In genomic region chr17:9071016-9071415, GRCh38 we compare ENCODE assay signal across 30 cellular contexts. TPM values are rescaled to one million over a fixed set of nuclear protein-coding genes. Genes with fewer than 3 reads are reported as not detected.
"Had no signal": no experiment of that assay in that cellular context is flagged by ENCODE, and none has a peak within 500 bp of the region (broad histone marks: within the 10 kb centered on the region; RNA-seq: fewer than 3 reads in every experiment).

No MANE protein-coding gene starts in this region.

- H3K4me3 ChIP-seq: ascending aorta, breast epithelium, MG63, PC-9 had no signal

- H3K27ac ChIP-seq: breast epithelium, PC-9 had no signal

- H3K36me3 ChIP-seq: ascending aorta, breast epithelium, MG63 had no signal

- ATAC-seq: activated CD4-positive, alpha-beta T cell treated with anti-CD3 and anti-CD28 coated beads for 36 hours; activated CD4-positive, CD25-positive, alpha-beta regulatory T cell treated with anti-CD3 and anti-CD28 coated beads, Interleukin-2, amount 50 U/mL, for 24 hours; activated CD8-positive, alpha-beta T cell treated with anti-CD3 and anti-CD28 coated beads, Interleukin-2, amount 10 ng/mL, durations not matched to agents 7 days and 5 days had no signal

- FAIRE-seq: TTC549 had no signal

- DNase-seq: activated CD4-positive, alpha-beta T cell treated with anti-CD3 and anti-CD28 coated beads for 36 hours; activated CD4-positive, alpha-beta T cell treated with anti-CD3 and anti-CD28 coated beads, Interleukin-2, amount 10 ng/mL, durations not matched to agents 7 days and 5 days; activated CD4-positive, alpha-beta T cell treated with anti-CD3 and anti-CD28 coated beads, Interleukin-2, amount 50 U/mL, for 48 hours; activated CD8-positive, alpha-beta T cell treated with anti-CD3 and anti-CD28 coated beads, Interleukin-2, amount 10 ng/mL, durations not matched to agents 7 days and 5 days; activated gamma-delta T cell; activated naive CD4-positive, alpha-beta T cell treated with Interleukin-2 at 50 U/mL for 16 hours; activated naive CD8-positive, alpha-beta T cell treated with anti-CD3 and anti-CD28 coated beads, Interleukin-2, amount 10 ng/mL, durations not matched to agents 7 days and 5 days; activated T-cell treated with anti-CD3 and anti-CD28 coated beads, Interleukin-2, amount 50 U/mL, for 24 hours; amygdala; caudate nucleus; Kasumi-1; KG1; MG63; NCI-H1092; NCI-H1436 treated with DMSO at 0.1 percent for 48 hours; NCI-H187; NCI-H2029 treated with DMSO at 0.1 percent for 48 hours; NCI-H2107; NCI-H2171; NCI-H510A; NCI-H526; NCI-H748 treated with DMSO at 0.1 percent for 48 hours; NK-92 treated with Interleukin-12 subunit alpha and Interleukin-12 subunit beta, amount 100 ng/mL, for 24 hours; PC-9; T1000 had no signal

- H3K27me3 ChIP-seq: ascending aorta, breast epithelium had no signal

- H3K9me3 ChIP-seq: ascending aorta, breast epithelium, MG63 had no signal

RNA-seq across cellular contexts. Expression of gene NTN1, which starts 49.7 kb away (rescaled TPM):
- total RNA-seq: activated CD8-positive, alpha-beta T cell treated with anti-CD3 and anti-CD28 coated beads, Interleukin-2, amount 10 ng/mL, durations not matched to agents 7 days and 5 days; T-helper 1 cell treated with Interleukin-12 subunit alpha and Interleukin-12 subunit beta and Interleukin-4 antibody, amounts not matched to agents 30 ng/mL and 1 ng/mL, for 36 hours had no signal
